ENCODE assay signal across 11 cellular contexts in genomic region chr20:36906086-36906485, GRCh38. TPM values are rescaled to one million over a fixed set of nuclear protein-coding genes. Genes with fewer than 3 reads are reported as not detected.
"Had no signal": no experiment of that assay in that cellular context is flagged by ENCODE, and none has a peak within 500 bp of the region (broad histone marks: within the 10 kb centered on the region; RNA-seq: fewer than 3 reads in every experiment).

No MANE protein-coding gene starts in this region.

RNA-seq across cellular contexts. Expression of gene TLDC2, which starts 30.1 kb away (rescaled TPM):
- total RNA-seq: activated B cell treated with CpG ODN at 0.5 μM for 24 hours; activated CD8-positive, alpha-beta memory T cell treated with anti-CD3 and anti-CD28 coated beads for 36 hours; activated CD8-positive, alpha-beta T cell treated with anti-CD3 and anti-CD28 coated beads for 36 hours; activated T-helper 1 cell treated with anti-CD3 and anti-CD28 coated beads, Interleukin-12 subunit alpha, Interleukin-12 subunit beta, Interleukin-2, Interleukin-4 antibody, amounts not matched to agents 30 ng/mL and 10 ng/mL and 1 ng/mL, durations not matched to agents 14 hours and 24 hours and 36 hours; body of pancreas; chondrocyte; endothelial cell of umbilical vein; fibroblast of villous mesenchyme; glomerular endothelial cell; heart right ventricle; T-helper 2 cell treated with Interferon-gamma antibody and Interleukin-4, amounts not matched to agents 100 ng/mL and 5 ng/mL, for 36 hours had no signal
- polyA plus RNA-seq: endothelial cell of umbilical vein had no signal
